16 cellular contexts compared by ENCODE assay signal in the genomic region with DNA sequence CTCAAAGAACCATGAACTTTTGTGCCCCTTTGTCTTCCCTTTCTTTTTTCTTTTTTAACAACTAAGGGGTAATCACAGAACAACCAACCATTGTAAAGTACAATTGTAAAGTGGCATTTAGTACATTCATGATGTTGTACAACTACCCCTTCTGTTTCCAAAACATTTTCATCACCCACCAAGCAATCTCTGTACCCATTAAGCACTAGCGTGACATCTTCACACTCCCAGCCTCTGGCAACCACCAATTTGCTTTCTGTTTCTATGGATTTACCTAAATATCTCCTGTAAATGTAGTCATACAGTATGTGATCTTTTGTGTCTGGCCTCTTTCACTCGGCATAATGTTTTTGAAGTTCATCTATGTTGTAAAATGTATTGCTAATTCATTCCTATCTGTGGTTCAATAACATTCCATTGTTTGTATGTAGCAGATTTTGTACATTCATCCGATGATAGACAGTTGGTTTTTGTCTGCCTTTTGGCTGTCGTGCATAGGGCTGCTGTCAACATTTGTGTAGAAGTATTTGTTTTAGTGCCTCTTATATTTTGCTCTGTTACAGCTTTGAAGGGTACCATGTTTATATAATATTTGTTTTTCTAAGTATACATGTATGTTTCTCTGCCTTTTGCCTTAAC. TPM values are rescaled to one million over a fixed set of nuclear protein-coding genes. Genes with fewer than 3 reads are reported as not detected.
DNase-seq lines count a peak whose midpoint lies in the region; ATAC-seq, FAIRE-seq and TF ChIP-seq lines count a peak whose summit lies in the region.
"Not testable (repeated sequence)": the region's sequence is repeated elsewhere in the genome, so short reads cannot be mapped to it uniquely, and the experiment has no call there.
"Had no signal": no experiment of that assay in that cellular context is flagged by ENCODE, and none has a peak within 500 bp of the region (broad histone marks: within the 10 kb centered on the region; RNA-seq: fewer than 3 reads in every experiment).

No MANE protein-coding gene starts in this region.

- H2AFZ ChIP-seq in astrocyte (ENCODE audit: low read depth, low read length); keratinocyte (ENCODE audit: control insufficient read depth, low read length): not testable (repeated sequence)

- not testable (repeated sequence) for H3K9me1 ChIP-seq in keratinocyte (ENCODE audit: control insufficient read depth, extremely low read depth, insufficient read depth, low read length)

- H3K36me3 Mint-ChIP-seq in activated CD4-positive, alpha-beta T cell treated with anti-CD3 and anti-CD28 coated beads, Interleukin-2, amount 10 ng/mL, durations not matched to agents 24 days and 14 days (ENCODE audit: low read depth); activated T-cell treated with anti-CD3 and anti-CD28 coated beads, Interleukin-2, amount 50 U/mL, for 4 hours (ENCODE audit: insufficient read depth); activated naive CD4-positive, alpha-beta T cell treated with anti-CD3 and anti-CD28 coated beads, Interleukin-2, amount 50 U/mL, for 72 hours; astrocyte (ENCODE audit: low read depth, unreplicated experiment): not testable (repeated sequence)

- not testable (repeated sequence) for H3K36me3 ChIP-seq in astrocyte (ENCODE audit: insufficient read depth, low read length); keratinocyte (ENCODE audit: control insufficient read depth in 2 of 2, extremely low read depth in 1 of 2, insufficient read depth in 2 of 2, low read length in 2 of 2)

- not testable (repeated sequence) for H4K20me1 ChIP-seq in astrocyte (ENCODE audit: insufficient read depth, low read length); keratinocyte (ENCODE audit: control insufficient read depth, extremely low read depth, insufficient read depth, low read length)

- peak; percentile 76 for FAIRE-seq in GM12891 (lab: Jason Lieb, UNC)
- FAIRE-seq in HTR-8/SVneo (lab: Jason Lieb, UNC) = peak; percentile 98
- FAIRE-seq in astrocyte (lab: Jason Lieb, UNC) = peak; percentile 93
- FAIRE-seq in keratinocyte (lab: Jason Lieb, UNC) = peak; percentile 17

- H3K4me2 ChIP-seq in astrocyte (ENCODE audit: low read length); keratinocyte (ENCODE audit: control insufficient read depth, extremely low read depth, insufficient read depth, low read depth, low read length): not testable (repeated sequence)

- intact Hi-C loops in activated CD4-positive, alpha-beta T cell treated with anti-CD3 and anti-CD28 coated beads, Interleukin-2, amount 10 ng/mL, durations not matched to agents 24 days and 14 days (cut with micrococcal nuclease) = loop anchor here (2.0 kb wide), 1 partner anchor 26 kb away; no protein-coding TSS in a partner anchor

- H3K9me3 Mint-ChIP-seq in activated CD4-positive, alpha-beta T cell treated with anti-CD3 and anti-CD28 coated beads, Interleukin-2, amount 10 ng/mL, durations not matched to agents 24 days and 14 days; activated T-cell treated with anti-CD3 and anti-CD28 coated beads, Interleukin-2, amount 50 U/mL, for 4 hours; activated naive CD4-positive, alpha-beta T cell treated with anti-CD3 and anti-CD28 coated beads, Interleukin-2, amount 50 U/mL, for 72 hours; astrocyte (ENCODE audit: unreplicated experiment): not testable (repeated sequence)

- peaks cover 23% of the 10 kb centered on the region for H3K4me1 Mint-ChIP-seq in activated CD4-positive, alpha-beta T cell treated with anti-CD3 and anti-CD28 coated beads, Interleukin-2, amount 10 ng/mL, durations not matched to agents 24 days and 14 days
- H3K4me1 Mint-ChIP-seq in activated T-cell treated with anti-CD3 and anti-CD28 coated beads, Interleukin-2, amount 50 U/mL, for 4 hours (ENCODE audit: low read depth); astrocyte (ENCODE audit: low read depth, unreplicated experiment): not testable (repeated sequence)

- not testable (repeated sequence) for H3K27me3 ChIP-seq in astrocyte (ENCODE audit: insufficient read depth, low read length); keratinocyte (ENCODE audit: control insufficient read depth, extremely low read depth, insufficient read depth, low read length)

- H3K9ac ChIP-seq in astrocyte (ENCODE audit: low read length); keratinocyte (ENCODE audit: control insufficient read depth, extremely low read depth, insufficient read depth, low read length): not testable (repeated sequence)

- DNase-seq in GM12891 (ENCODE audit: insufficient read length, low spot score); HTR-8/SVneo (ENCODE audit: insufficient read length, low spot score); activated CD4-positive, alpha-beta T cell treated with anti-CD3 and anti-CD28 coated beads, Interleukin-2, amount 10 ng/mL, durations not matched to agents 24 days and 14 days; activated T-cell treated with anti-CD3 and anti-CD28 coated beads, Interleukin-2, amount 50 U/mL, for 4 hours; activated naive CD4-positive, alpha-beta T cell treated with anti-CD3 and anti-CD28 coated beads, Interleukin-2, amount 50 U/mL, for 72 hours (ENCODE audit: low spot score in 2 of 2); astrocyte (ENCODE audit: low read depth); keratinocyte (ENCODE audit: low read depth, low spot score): not testable (repeated sequence)

- TF ChIP-seq POLR2A in GM12891 (IDR thresholded peaks at IDR 0.05; ENCODE audit: low read depth, low read length) = not testable (repeated sequence)

- not testable (repeated sequence) for H3K9me3 ChIP-seq in astrocyte (ENCODE audit: insufficient read depth, low read depth, low read length); keratinocyte (ENCODE audit: control insufficient read depth, low read depth, low read length)

- peak; percentile 30 to 36 for ATAC-seq in activated T-cell treated with anti-CD3 and anti-CD28 coated beads, Interleukin-2, amount 50 U/mL, for 4 hours
- ATAC-seq in activated naive CD4-positive, alpha-beta T cell treated with anti-CD3 and anti-CD28 coated beads, Interleukin-2, amount 50 U/mL, for 72 hours = peak; percentile 41 to 77

- H3K4me3 ChIP-seq in astrocyte (ENCODE audit: insufficient read depth, low read depth, low read length); keratinocyte (ENCODE audit: control insufficient read depth in 2 of 3, extremely low read depth in 1 of 3, insufficient read depth in 2 of 3, low read depth in 1 of 3, low read length in 3 of 3): not testable (repeated sequence)

- not testable (repeated sequence) for TF ChIP-seq CTCF in astrocyte (IDR thresholded peaks at IDR 0.05; ENCODE audit: insufficient read depth, low read depth, low read length); keratinocyte (optimal IDR thresholded peaks at IDR 0.05 in 1 of 3, IDR thresholded peaks at IDR 0.05 in 1 of 3, conservative IDR thresholded peaks at IDR 0.05 in 1 of 3; ENCODE audit: extremely low read depth in 1 of 3, insufficient read depth in 2 of 3, low read length in 3 of 3)

- dilution Hi-C loops in keratinocyte (cut with MboI; ENCODE audit: extremely low pct_ligation_motif_present, low sequenced_read_pairs) = not testable (repeated sequence)

- not testable (repeated sequence) for H3K27me3 Mint-ChIP-seq in activated CD4-positive, alpha-beta T cell treated with anti-CD3 and anti-CD28 coated beads, Interleukin-2, amount 10 ng/mL, durations not matched to agents 24 days and 14 days; activated T-cell treated with anti-CD3 and anti-CD28 coated beads, Interleukin-2, amount 50 U/mL, for 4 hours (ENCODE audit: low read depth)
- H3K27me3 Mint-ChIP-seq in astrocyte (ENCODE audit: low read depth, unreplicated experiment) = peaks cover 15% of the 10 kb centered on the region

- H3K79me2 ChIP-seq in astrocyte (ENCODE audit: insufficient read depth, low read length); keratinocyte (ENCODE audit: control insufficient read depth, insufficient read depth, low read length): not testable (repeated sequence)

- H3K27ac ChIP-seq in astrocyte (ENCODE audit: low read depth, low read length); keratinocyte (ENCODE audit: control insufficient read depth, insufficient read depth, low read length): not testable (repeated sequence)

- H3K4me3 Mint-ChIP-seq in activated CD4-positive, alpha-beta T cell treated with anti-CD3 and anti-CD28 coated beads, Interleukin-2, amount 10 ng/mL, durations not matched to agents 24 days and 14 days; activated T-cell treated with anti-CD3 and anti-CD28 coated beads, Interleukin-2, amount 50 U/mL, for 4 hours; astrocyte (ENCODE audit: unreplicated experiment): not testable (repeated sequence)

- not testable (repeated sequence) for H3K4me1 ChIP-seq in astrocyte (ENCODE audit: insufficient read depth, low read length); keratinocyte (ENCODE audit: control insufficient read depth, extremely low read depth, insufficient read depth, low read length)

- peak overlapping the region; percentile 88 for H3K27ac Mint-ChIP-seq in activated CD4-positive, alpha-beta T cell treated with anti-CD3 and anti-CD28 coated beads, Interleukin-2, amount 10 ng/mL, durations not matched to agents 24 days and 14 days
- H3K27ac Mint-ChIP-seq in activated naive CD4-positive, alpha-beta T cell treated with anti-CD3 and anti-CD28 coated beads, Interleukin-2, amount 50 U/mL, for 72 hours = peak overlapping the region in 1 of 2 donors; percentile 86
- not testable (repeated sequence) for H3K27ac Mint-ChIP-seq in astrocyte (ENCODE audit: unreplicated experiment)

RNA-seq across cellular contexts. Expression of a gene that starts 6.4 kb away (rescaled TPM):
- not detected for polyA plus RNA-seq in GM12891 (2012; ENCODE audit: low read depth, missing spikeins)
- total RNA-seq in activated CD4-positive, alpha-beta T cell treated with anti-CD3 and anti-CD28 coated beads, Interleukin-2, amount 10 ng/mL, durations not matched to agents 24 days and 14 days = not detected in 2 replicates
- not detected for total RNA-seq in activated T-cell treated with anti-CD3 and anti-CD28 coated beads, Interleukin-2, amount 50 U/mL, for 4 hours
- total RNA-seq in activated naive CD4-positive, alpha-beta T cell treated with anti-CD3 and anti-CD28 coated beads, Interleukin-2, amount 50 U/mL, for 72 hours = under 1 TPM in 1 of 2 donors, not detected in 1; 0.21 TPM
- not detected in 2 replicates for total RNA-seq in astrocyte
- not detected in 3 replicates for polyA plus RNA-seq in keratinocyte
- polyA plus RNA-seq in keratinocyte (2011; ENCODE audit: low read depth) = not detected
- not detected in 2 replicates for polyA plus RNA-seq in keratinocyte (2011; cell fraction: cytosol; rRNA removed)
- polyA plus RNA-seq in keratinocyte (2011; cell fraction: nucleus; rRNA removed) = not detected in 2 replicates
- polyA plus RNA-seq in keratinocyte (2012; ENCODE audit: low replicate concordance) = not detected in 2 replicates
- polyA minus RNA-seq in keratinocyte = not detected in 3 replicates
- not detected for polyA minus RNA-seq in keratinocyte (2011; cell fraction: cytosol; rRNA and poly(A)+ RNA removed)
- polyA minus RNA-seq in keratinocyte (2011; cell fraction: nucleus; rRNA and poly(A)+ RNA removed) = not detected in 2 replicates
- total RNA-seq: Calu3; CD4-positive, alpha-beta memory T cell; Daoy; G401; GM23338; H4; H9 had no signal
- polyA plus RNA-seq: A549; BJ; CD4-positive, alpha-beta memory T cell; GM23338 had no signal

RNA-seq across cellular contexts. Expression of a gene that starts 53.0 kb away (rescaled TPM):
- polyA plus RNA-seq in GM12891 (2012; ENCODE audit: low read depth, missing spikeins) = not detected
- total RNA-seq in activated CD4-positive, alpha-beta T cell treated with anti-CD3 and anti-CD28 coated beads, Interleukin-2, amount 10 ng/mL, durations not matched to agents 24 days and 14 days = 0.09 TPM in 1 of 2 replicates, not detected in the other
- not detected for total RNA-seq in activated T-cell treated with anti-CD3 and anti-CD28 coated beads, Interleukin-2, amount 50 U/mL, for 4 hours
- total RNA-seq in activated naive CD4-positive, alpha-beta T cell treated with anti-CD3 and anti-CD28 coated beads, Interleukin-2, amount 50 U/mL, for 72 hours = not detected
- total RNA-seq in astrocyte = not detected in 2 replicates
- not detected in 3 replicates for polyA plus RNA-seq in keratinocyte
- polyA plus RNA-seq in keratinocyte (2011; ENCODE audit: low read depth) = not detected
- not detected in 2 replicates for polyA plus RNA-seq in keratinocyte (2011; cell fraction: cytosol; rRNA removed)
- polyA plus RNA-seq in keratinocyte (2011; cell fraction: nucleus; rRNA removed) = not detected in 2 replicates
- polyA plus RNA-seq in keratinocyte (2012; ENCODE audit: low replicate concordance) = not detected in 2 replicates
- polyA minus RNA-seq in keratinocyte = not detected in 3 replicates
- polyA minus RNA-seq in keratinocyte (2011; cell fraction: cytosol; rRNA and poly(A)+ RNA removed) = not detected
- polyA minus RNA-seq in keratinocyte (2011; cell fraction: nucleus; rRNA and poly(A)+ RNA removed) = not detected in 2 replicates
- total RNA-seq: Calu3; CD4-positive, alpha-beta memory T cell; Daoy; G401; GM23338; H4; H9 had no signal
- polyA plus RNA-seq: A549; BJ; CD4-positive, alpha-beta memory T cell had no signal
